Comparison of ENCODE assay signal across 4 cellular contexts in genomic region chr1:173930541-173930940, GRCh38. TPM values are rescaled to one million over a fixed set of nuclear protein-coding genes. Genes with fewer than 3 reads are reported as not detected.
"Had no signal": no experiment of that assay in that cellular context is flagged by ENCODE, and none has a peak within 500 bp of the region (broad histone marks: within the 10 kb centered on the region; RNA-seq: fewer than 3 reads in every experiment).

No MANE protein-coding gene starts in this region.

RNA-seq across cellular contexts. Expression of gene SERPINC1, which starts 13.4 kb away (rescaled TPM):
- total RNA-seq: HT-29, HT1080, IMR-90 had no signal
- polyA plus RNA-seq: IgD-negative memory B cell, IMR-90 had no signal
